Comparison of ENCODE assay signal across 18 cellular contexts in genomic region chr11:134513585-134514120, GRCh38.
"Had no signal": no experiment of that assay in that cellular context is flagged by ENCODE, and none has a peak within 500 bp of the region (broad histone marks: within the 10 kb centered on the region; RNA-seq: fewer than 3 reads in every experiment).

No MANE protein-coding gene starts in this region.

- H3K4me3 ChIP-seq: cardiac muscle cell, lung had no signal

- ATAC-seq: activated CD8-positive, alpha-beta T cell treated with anti-CD3 and anti-CD28 coated beads, Interleukin-2, amount 10 ng/mL, durations not matched to agents 7 days and 5 days; effector memory CD8-positive, alpha-beta T cell; left cardiac atrium; natural killer cell treated with Interleukin-12 subunit alpha and Interleukin-12 subunit beta and Interleukin-15 and Interleukin-18, amount 100 ng/mL, for 72 hours; stimulated activated naive B cell treated with anti-CD40 and anti-IgM and Interleukin-4, amounts not matched to agents 10 μg/mL and 1 μg/mL and 100 μg/mL, for 72 hours had no signal

- H3K9me3 Mint-ChIP-seq: activated B cell treated with CpG ODN at 0.5 μM for 24 hours; effector memory CD8-positive, alpha-beta T cell; mesothelial cell of epicardium; natural killer cell treated with Interleukin-12 subunit alpha and Interleukin-12 subunit beta and Interleukin-15 and Interleukin-18, amount 100 ng/mL, for 72 hours; stimulated activated naive B cell treated with anti-CD40 and anti-IgM and Interleukin-4, amounts not matched to agents 10 μg/mL and 1 μg/mL and 100 μg/mL, for 72 hours had no signal

- H3K4me1 Mint-ChIP-seq: activated B cell treated with CpG ODN at 0.5 μM for 24 hours; mesothelial cell of epicardium; stimulated activated naive B cell treated with anti-CD40 and anti-IgM and Interleukin-4, amounts not matched to agents 10 μg/mL and 1 μg/mL and 100 μg/mL, for 72 hours had no signal

- H3K4me3 Mint-ChIP-seq: activated B cell treated with CpG ODN at 0.5 μM for 24 hours; activated CD8-positive, alpha-beta T cell treated with anti-CD3 and anti-CD28 coated beads, Interleukin-2, amount 10 ng/mL, durations not matched to agents 7 days and 5 days; activated naive CD8-positive, alpha-beta T cell; effector memory CD8-positive, alpha-beta T cell; mesothelial cell of epicardium; natural killer cell treated with Interleukin-12 subunit alpha and Interleukin-12 subunit beta and Interleukin-15 and Interleukin-18, amount 100 ng/mL, for 72 hours; stimulated activated naive B cell treated with anti-CD40 and anti-IgM and Interleukin-4, amounts not matched to agents 10 μg/mL and 1 μg/mL and 100 μg/mL, for 72 hours had no signal

- H3K36me3 ChIP-seq: cardiac muscle cell had no signal

- DNase-seq: activated B cell treated with CpG ODN at 0.5 μM for 24 hours; activated CD4-positive, alpha-beta T cell treated with anti-CD3 and anti-CD28 coated beads for 48 hours; activated CD8-positive, alpha-beta T cell treated with anti-CD3 and anti-CD28 coated beads, Interleukin-2, amount 10 ng/mL, durations not matched to agents 7 days and 5 days; activated gamma-delta T cell; activated T-cell treated with anti-CD3 and anti-CD28 coated beads, Interleukin-2, amount 50 U/mL, for 48 hours; amygdala; effector memory CD8-positive, alpha-beta T cell; foreskin fibroblast; left cardiac atrium; stimulated activated naive B cell treated with anti-CD40 and anti-IgM and Interleukin-4, amounts not matched to agents 10 μg/mL and 1 μg/mL and 100 μg/mL, for 72 hours; SW 1271; T-helper 2 cell had no signal

- H3K4me1 ChIP-seq: parathyroid adenoma had no signal

- H3K27ac ChIP-seq: cardiac muscle cell, parathyroid adenoma had no signal

- H3K27ac Mint-ChIP-seq: activated B cell treated with CpG ODN at 0.5 μM for 24 hours; activated CD8-positive, alpha-beta T cell treated with anti-CD3 and anti-CD28 coated beads, Interleukin-2, amount 10 ng/mL, durations not matched to agents 7 days and 5 days; activated naive CD8-positive, alpha-beta T cell; effector memory CD8-positive, alpha-beta T cell; mesothelial cell of epicardium; natural killer cell treated with Interleukin-12 subunit alpha and Interleukin-12 subunit beta and Interleukin-15 and Interleukin-18, amount 100 ng/mL, for 72 hours; stimulated activated naive B cell treated with anti-CD40 and anti-IgM and Interleukin-4, amounts not matched to agents 10 μg/mL and 1 μg/mL and 100 μg/mL, for 72 hours had no signal

- H3K36me3 Mint-ChIP-seq: activated naive CD8-positive, alpha-beta T cell; mesothelial cell of epicardium; natural killer cell treated with Interleukin-12 subunit alpha and Interleukin-12 subunit beta and Interleukin-15 and Interleukin-18, amount 100 ng/mL, for 72 hours; stimulated activated naive B cell treated with anti-CD40 and anti-IgM and Interleukin-4, amounts not matched to agents 10 μg/mL and 1 μg/mL and 100 μg/mL, for 72 hours had no signal

- H3K9ac ChIP-seq: parathyroid adenoma had no signal

- H3K27me3 Mint-ChIP-seq: activated naive CD8-positive, alpha-beta T cell; stimulated activated naive B cell treated with anti-CD40 and anti-IgM and Interleukin-4, amounts not matched to agents 10 μg/mL and 1 μg/mL and 100 μg/mL, for 72 hours had no signal
